Comparison of ENCODE assay signal across 3 cellular contexts in the genomic region with DNA sequence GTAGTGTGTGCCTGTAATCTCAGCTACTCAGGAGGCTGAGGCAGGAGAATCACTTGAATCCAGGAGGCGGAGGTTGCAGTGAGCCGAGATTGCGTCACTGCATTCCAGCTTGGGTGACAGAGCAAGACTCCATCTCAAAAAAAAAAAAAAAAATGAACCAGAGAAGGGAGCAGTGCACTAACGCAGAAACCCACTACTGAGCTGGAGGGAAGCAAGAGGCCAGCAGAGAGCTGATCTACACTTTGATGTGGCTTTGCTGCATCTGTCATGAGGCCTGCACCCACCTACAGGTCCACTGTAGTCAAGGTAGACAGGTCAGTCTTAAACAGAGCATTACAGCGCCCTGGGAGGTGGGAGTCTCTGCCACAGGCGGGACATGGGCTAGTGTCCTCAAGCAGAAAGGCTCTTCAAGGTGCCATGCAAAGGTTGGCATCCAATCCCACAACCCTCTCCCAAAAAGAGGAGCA.
TF ChIP-seq lines count a peak whose summit lies in the region.

No MANE protein-coding gene starts in this region.

TF ChIP-seq in HepG2, 621 proteins besides CTCF, POLR2A, EP300 and RAD21 (continues in another document):
- TF ChIP-seq ZNF232 (CRISPR knock-in tag; IDR thresholded peaks at IDR 0.05; ENCODE audit: borderline replicate concordance) (no peak), MBD4 (IDR thresholded peaks at IDR 0.05; ENCODE audit: borderline replicate concordance, low read length) (no peak), ZNF225 (CRISPR knock-in tag; IDR thresholded peaks at IDR 0.05) (no peak), ZNF362 (CRISPR knock-in tag; IDR thresholded peaks at IDR 0.05; ENCODE audit: borderline replicate concordance) (peak; percentile 91), THAP9 (CRISPR knock-in tag; IDR thresholded peaks at IDR 0.05; ENCODE audit: borderline replicate concordance) (no peak), ZNF850 (CRISPR knock-in tag; conservative IDR thresholded peaks at IDR 0.05) (no peak), LCORL (IDR thresholded peaks at IDR 0.05) (no peak), LCORL (CRISPR knock-in tag; IDR thresholded peaks at IDR 0.05) (no peak; the same call in 1 of the 2 replicates), ARNT2 (CRISPR knock-in tag; IDR thresholded peaks at IDR 0.05; ENCODE audit: low read depth) (no peak), CHCHD3 (CRISPR knock-in tag; IDR thresholded peaks at IDR 0.05) (no peak), ZNF383 (CRISPR knock-in tag; IDR thresholded peaks at IDR 0.05; ENCODE audit: borderline replicate concordance) (no peak), KMT2A (CRISPR knock-in tag; IDR thresholded peaks at IDR 0.05) (no peak), RBFOX2 (IDR thresholded peaks at IDR 0.05; ENCODE audit: low read depth, low read length) (no peak)
- TF ChIP-seq, protein P1, sequence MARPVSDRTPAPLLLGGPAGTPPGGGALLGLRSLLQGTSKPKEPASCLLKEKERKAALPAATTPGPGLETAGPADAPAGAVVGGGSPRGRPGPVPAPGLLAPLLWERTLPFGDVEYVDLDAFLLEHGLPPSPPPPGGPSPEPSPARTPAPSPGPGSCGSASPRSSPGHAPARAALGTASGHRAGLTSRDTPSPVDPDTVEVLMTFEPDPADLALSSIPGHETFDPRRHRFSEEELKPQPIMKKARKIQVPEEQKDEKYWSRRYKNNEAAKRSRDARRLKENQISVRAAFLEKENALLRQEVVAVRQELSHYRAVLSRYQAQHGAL (CRISPR knock-in tag; IDR thresholded peaks at IDR 0.05; ENCODE audit: not compliant biosample characterization): no peak
- TF ChIP-seq, protein P2, sequence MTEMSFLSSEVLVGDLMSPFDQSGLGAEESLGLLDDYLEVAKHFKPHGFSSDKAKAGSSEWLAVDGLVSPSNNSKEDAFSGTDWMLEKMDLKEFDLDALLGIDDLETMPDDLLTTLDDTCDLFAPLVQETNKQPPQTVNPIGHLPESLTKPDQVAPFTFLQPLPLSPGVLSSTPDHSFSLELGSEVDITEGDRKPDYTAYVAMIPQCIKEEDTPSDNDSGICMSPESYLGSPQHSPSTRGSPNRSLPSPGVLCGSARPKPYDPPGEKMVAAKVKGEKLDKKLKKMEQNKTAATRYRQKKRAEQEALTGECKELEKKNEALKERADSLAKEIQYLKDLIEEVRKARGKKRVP (CRISPR knock-in tag; IDR thresholded peaks at IDR 0.05): peak in 1 of 2 experiments; percentile 51; a peak in 1 of 4 replicates

TF ChIP-seq in GM12878, 131 proteins besides CTCF, POLR2A, EP300 and RAD21:
- TF ChIP-seq RUNX3 (IDR thresholded peaks at IDR 0.05; ENCODE audit: low read length): 0 out of 2 replicates have a peak, but pooled peaks have one; percentile 17
- no peak for TF ChIP-seq NR2F1 (conservative IDR thresholded peaks at IDR 0.05)

TF ChIP-seq in GM12891, 5 proteins besides CTCF, POLR2A, EP300 and RAD21:
- TF ChIP-seq TAF1 (IDR thresholded peaks at IDR 0.05; ENCODE audit: low read depth, low read length): no peak
- no peak for TF ChIP-seq PAX5 (IDR thresholded peaks at IDR 0.05; ENCODE audit: insufficient read depth, low read length, severe bottlenecking)
- no peak for TF ChIP-seq SPI1 (IDR thresholded peaks at IDR 0.05; ENCODE audit: low read depth, low read length)
- no peak for TF ChIP-seq POLR2AphosphoS5 (IDR thresholded peaks at IDR 0.05; ENCODE audit: low read depth, low read length)
- no peak for TF ChIP-seq POU2F2 (IDR thresholded peaks at IDR 0.05; ENCODE audit: low read depth, low read length)
